In genomic region chr11:67055812-67056211, GRCh38 we compare ENCODE assay signal across 9 cellular contexts. TPM values are rescaled to one million over a fixed set of nuclear protein-coding genes. Genes with fewer than 3 reads are reported as not detected.
DNase-seq lines count a peak whose midpoint lies in the region; ATAC-seq and TF ChIP-seq lines count a peak whose summit lies in the region.
"Had no signal": no experiment of that assay in that cellular context is flagged by ENCODE, and none has a peak within 500 bp of the region (broad histone marks: within the 10 kb centered on the region; RNA-seq: fewer than 3 reads in every experiment).

No MANE protein-coding gene starts in this region.

- peaks cover 0 to 7% of the 10 kb centered on the region in 2 donors for H3K4me1 ChIP-seq in lung (ENCODE audit: control insufficient read depth in 2 of 2, insufficient read depth in 2 of 2, low read length in 2 of 2)

- 28 to 37% methylated on average over 17 of the region's 17 CpGs for WGBS in lung, 2 donors

- ATAC-seq in lung (ENCODE audit: insufficient read depth, low FRiP score) (no peak), GM21381 (IDR thresholded peaks at IDR 0.05; ENCODE audit: unreplicated experiment) (no peak), HG03095 (IDR thresholded peaks at IDR 0.05; ENCODE audit: unreplicated experiment) (no peak)

- no peaks in the 10 kb centered on the region for H3K27me3 ChIP-seq in brain microvascular endothelial cell (replicated peaks)
- H3K27me3 ChIP-seq in lung (ENCODE audit: control insufficient read depth, insufficient read depth): no peaks in the 10 kb centered on the region
- H3K27me3 ChIP-seq: cardiac muscle cell had no signal

- no peaks in the 10 kb centered on the region for H3K9me3 ChIP-seq in lung (ENCODE audit: control insufficient read depth in 2 of 2, insufficient read depth in 1 of 2, low read length in 1 of 2)

- H3K27ac ChIP-seq in brain microvascular endothelial cell: no peak overlapping the region
- H3K27ac ChIP-seq in lung (ENCODE audit: low read depth in 1 of 2, low read length in 1 of 2): peak overlapping the region; percentile 37 to 63

- H3K36me3 ChIP-seq in brain microvascular endothelial cell (replicated peaks) (no peaks in the 10 kb centered on the region), lung (ENCODE audit: control insufficient read depth in 2 of 2, insufficient read depth in 2 of 2, low read length in 2 of 2) (no peaks in the 10 kb centered on the region)
- H3K36me3 ChIP-seq: cardiac muscle cell had no signal

- no peak for TF ChIP-seq CTCF in brain microvascular endothelial cell (IDR thresholded peaks at IDR 0.05; ENCODE audit: low read depth, low read length, missing control alignments)
- no peak for TF ChIP-seq CTCF in lung (IDR thresholded peaks at IDR 0.05; ENCODE audit: control extremely low read depth, extremely low read depth)

- H3K4me3 ChIP-seq in brain microvascular endothelial cell (ENCODE audit: low read depth, low read length) (peak overlapping the region; percentile 60), lung (peak overlapping the region; percentile 28)

- in situ Hi-C loops in brain microvascular endothelial cell (cut with HindIII; ENCODE audit: low pct_ligation_motif_present, low sequenced_read_pairs): no loop called here

- peak; percentile 27 for DNase-seq in stimulated activated CD4-positive, alpha-beta T cell treated with anti-CD3 and anti-CD28 coated beads, Interleukin-15, amount 100 ng/mL, for 24 hours
- DNase-seq in stimulated activated CD4-positive, alpha-beta T cell treated with anti-CD3 and anti-CD28 coated beads, Interleukin-1b, Interleukin-23, amount 100 ng/mL, for 48 hours: no peak
- DNase-seq in brain microvascular endothelial cell (no peak), lung (ENCODE audit: low spot score) (no peak), NOMO-1 (lab: John Stamatoyannopoulos, UW; ENCODE audit: unreplicated experiment in 2 of 2) (no peak), NCI-H1105 treated with DMSO at 0.1 percent for 48 hours (lab: John Stamatoyannopoulos, UW) (no peak)

RNA-seq across cellular contexts. Expression of gene RHOD, which starts 0.8 kb away (rescaled TPM):
- 10 to 100 TPM in 1 of 2 donors, 1 to 10 TPM in 1; 7.3 to 17.5 TPM for total RNA-seq in lung
- 10 to 100 TPM; 15.4 to 39.3 TPM for polyA plus RNA-seq in lung

RNA-seq across cellular contexts. Expression of gene SYT12, which starts 32.9 kb away (rescaled TPM):
- under 1 TPM in 1 of 2 donors, not detected in 1; 0.25 TPM for total RNA-seq in lung
- under 1 TPM; 0.12 to 0.17 TPM for polyA plus RNA-seq in lung
- polyA plus RNA-seq: cardiac muscle cell had no signal
